In the genomic region with DNA sequence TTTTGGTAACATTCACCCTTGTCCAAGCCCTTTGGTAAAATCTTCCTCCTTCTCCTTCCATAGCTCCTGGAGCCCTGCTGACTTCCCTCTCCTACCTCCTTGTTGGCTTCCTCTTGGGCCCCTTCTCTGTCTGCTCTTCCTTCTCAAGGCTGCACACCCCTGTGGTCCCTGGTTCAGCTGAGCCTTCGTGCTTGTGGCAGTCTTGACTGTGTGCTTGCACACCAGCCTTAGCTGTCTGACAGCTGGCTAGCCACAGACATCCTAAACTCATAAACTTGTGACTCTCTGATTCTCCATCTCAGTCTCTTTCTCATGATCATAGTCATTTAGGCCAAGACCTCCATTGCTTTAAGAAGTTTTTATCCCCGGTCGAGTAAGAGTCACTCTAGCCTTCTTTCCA, we compare ENCODE assay signal across 1 cellular context.
TF ChIP-seq lines count a peak whose summit lies in the region.

No MANE protein-coding gene starts in this region.

TF ChIP-seq in WTC11, 78 proteins besides CTCF, POLR2A, EP300 and RAD21 (continued from another document):
- TF ChIP-seq AR (CRISPR knock-in tag; IDR thresholded peaks at IDR 0.05) (no peak), ZNF396 (CRISPR knock-in tag; IDR thresholded peaks at IDR 0.05; ENCODE audit: borderline replicate concordance) (no peak), ZNF121 (CRISPR knock-in tag; IDR thresholded peaks at IDR 0.05) (no peak), NR3C1 (CRISPR knock-in tag; conservative IDR thresholded peaks at IDR 0.05; ENCODE audit: low read depth) (no peak), ZNF423 (CRISPR knock-in tag; IDR thresholded peaks at IDR 0.05) (no peak), ZNF512 (CRISPR knock-in tag; IDR thresholded peaks at IDR 0.05; ENCODE audit: borderline replicate concordance) (no peak), OVOL2 (CRISPR knock-in tag; IDR thresholded peaks at IDR 0.05; ENCODE audit: borderline replicate concordance) (no peak), NR1H2 (CRISPR knock-in tag; IDR thresholded peaks at IDR 0.05) (no peak), JUN (CRISPR knock-in tag; IDR thresholded peaks at IDR 0.05) (no peak), EMX1 (CRISPR knock-in tag; IDR thresholded peaks at IDR 0.05) (no peak), STAT6 (CRISPR knock-in tag; conservative IDR thresholded peaks at IDR 0.05; ENCODE audit: low read depth) (no peak)
- TF ChIP-seq, protein P1, sequence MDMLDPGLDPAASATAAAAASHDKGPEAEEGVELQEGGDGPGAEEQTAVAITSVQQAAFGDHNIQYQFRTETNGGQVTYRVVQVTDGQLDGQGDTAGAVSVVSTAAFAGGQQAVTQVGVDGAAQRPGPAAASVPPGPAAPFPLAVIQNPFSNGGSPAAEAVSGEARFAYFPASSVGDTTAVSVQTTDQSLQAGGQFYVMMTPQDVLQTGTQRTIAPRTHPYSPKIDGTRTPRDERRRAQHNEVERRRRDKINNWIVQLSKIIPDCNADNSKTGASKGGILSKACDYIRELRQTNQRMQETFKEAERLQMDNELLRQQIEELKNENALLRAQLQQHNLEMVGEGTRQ (CRISPR knock-in tag; IDR thresholded peaks at IDR 0.05): no peak
TF ChIP-seq in WTC11: peak in this region for 0.
